ENCODE assay signal across 16 cellular contexts in genomic region chr11:116136987-116137674, GRCh38.
DNase-seq lines count a peak whose midpoint lies in the region; ATAC-seq and TF ChIP-seq lines count a peak whose summit lies in the region.
"Had no signal": no experiment of that assay in that cellular context is flagged by ENCODE, and none has a peak within 500 bp of the region (broad histone marks: within the 10 kb centered on the region; RNA-seq: fewer than 3 reads in every experiment).

No MANE protein-coding gene starts in this region.

- H3K4me2 ChIP-seq in mesendoderm (ENCODE audit: low read length), result no peak overlapping the region

- peak overlapping the region; percentile 51 for H3K56ac ChIP-seq in mesendoderm (ENCODE audit: low read length)

- no peak overlapping the region for H3K23ac ChIP-seq in mesendoderm (ENCODE audit: low read length)

- peaks cover 8% of the 10 kb centered on the region for H3K27me3 ChIP-seq in left ventricle myocardium inferior (ENCODE audit: low read depth)
- no peaks in the 10 kb centered on the region for H3K27me3 ChIP-seq in mesendoderm (ENCODE audit: insufficient read depth, low read length, poor library complexity)
- H3K27me3 ChIP-seq in vagina, result no peaks in the 10 kb centered on the region

- no peak overlapping the region for H3K18ac ChIP-seq in mesendoderm (ENCODE audit: low read length)

- H3K4me3 ChIP-seq in left ventricle myocardium inferior, result no peak overlapping the region
- H3K4me3 ChIP-seq in mesendoderm (ENCODE audit: low read length), result no peak overlapping the region
- no peak overlapping the region for H3K4me3 ChIP-seq in vagina

- H3K27ac ChIP-seq in left ventricle myocardium inferior (replicated peaks), result peak overlapping the region; percentile 33
- no peak overlapping the region for H3K27ac ChIP-seq in mesendoderm (ENCODE audit: low read depth, low read length)
- no peak overlapping the region for H3K27ac ChIP-seq in vagina
- H3K27ac ChIP-seq: C4-2B had no signal

- no peaks in the 10 kb centered on the region for H3K79me2 ChIP-seq in mesendoderm (ENCODE audit: control insufficient read depth, insufficient read depth, low read length)

- peak overlapping the region; percentile 49 for H2BK120ac ChIP-seq in mesendoderm (ENCODE audit: low read depth, low read length)

- intact Hi-C loops in left ventricle myocardium inferior (cut with micrococcal nuclease) (no loop called here), Right ventricle myocardium superior (cut with DNase I) (no loop called here), vagina (cut with DNase I) (no loop called here)

- no peak overlapping the region for H3K4ac ChIP-seq in mesendoderm (ENCODE audit: low read depth, low read length)

- no peak overlapping the region for H2AK5ac ChIP-seq in mesendoderm (ENCODE audit: low read length)

- H4K5ac ChIP-seq in mesendoderm (ENCODE audit: low read length), result no peak overlapping the region

- H3K9me3 ChIP-seq in left ventricle myocardium inferior (replicated peaks) (no peaks in the 10 kb centered on the region), vagina (no peaks in the 10 kb centered on the region)

- TF ChIP-seq CTCF in left ventricle myocardium inferior (IDR thresholded peaks at IDR 0.05; ENCODE audit: borderline replicate concordance), result no peak
- TF ChIP-seq CTCF in vagina (IDR thresholded peaks at IDR 0.05), result no peak

- no peaks in the 10 kb centered on the region for H3K79me1 ChIP-seq in mesendoderm (ENCODE audit: low read length)

- H3K36me3 ChIP-seq in left ventricle myocardium inferior, result no peaks in the 10 kb centered on the region
- no peaks in the 10 kb centered on the region for H3K36me3 ChIP-seq in mesendoderm (ENCODE audit: control insufficient read depth, insufficient read depth, low read length)
- no peaks in the 10 kb centered on the region for H3K36me3 ChIP-seq in vagina

- H4K8ac ChIP-seq in mesendoderm (ENCODE audit: low read depth, low read length), result no peak overlapping the region

- no peak for TF ChIP-seq POLR2A in vagina (IDR thresholded peaks at IDR 0.05)

- no peak overlapping the region for H2BK5ac ChIP-seq in mesendoderm (ENCODE audit: low read length)

- ATAC-seq in Right ventricle myocardium superior (ENCODE audit: poor library complexity) (no peak), GM18873 (IDR thresholded peaks at IDR 0.05; ENCODE audit: low FRiP score, unreplicated experiment) (no peak)
- ATAC-seq: CD8-positive, alpha-beta T cell had no signal

- H3K4me1 ChIP-seq in left ventricle myocardium inferior (peaks cover 25% of the 10 kb centered on the region), mesendoderm (ENCODE audit: control insufficient read depth, low read depth, low read length) (peaks cover 8% of the 10 kb centered on the region), vagina (no peaks in the 10 kb centered on the region)

- no peak for DNase-seq in left ventricle myocardium inferior
- DNase-seq in Right ventricle myocardium superior, result no peak
- DNase-seq in NCI-H526 treated with DMSO at 0.1 percent for 48 hours (lab: John Stamatoyannopoulos, UW), result peak; percentile 33
- no peak for DNase-seq in mesendoderm
- DNase-seq in vagina (ENCODE audit: extremely low spot score in 2 of 2), result peak; percentile 61 to 71
- no peak for DNase-seq in occipital lobe (lab: John Stamatoyannopoulos, UW)
- no peak for DNase-seq in NCI-H1694 (lab: John Stamatoyannopoulos, UW)
- DNase-seq: ACHN; CD8-positive, alpha-beta T cell; COR-L47; DND-41; GF-D8; HCEC 1CT; HFFc6 had no signal

- H2BK15ac ChIP-seq in mesendoderm (replicated peaks; ENCODE audit: low read depth), result no peak overlapping the region

- WGBS in mesendoderm (ENCODE audit: extremely low coverage, insufficient coverage, low lambda C conversion rate), result no CpG with 5 or more reads among the region's 9 CpGs

- H3K9ac ChIP-seq in mesendoderm (ENCODE audit: low read length), result no peak overlapping the region

Comparison
In these comparisons a context has a peak if more than half of its experiments do, and no peak if none do; other contexts are left out.
1. DNase-seq: peak in NCI-H526 treated with DMSO at 0.1 percent for 48 hours (single experiment) and vagina (2 of 2); none in left ventricle myocardium inferior (single experiment), Right ventricle myocardium superior (single experiment), mesendoderm (single experiment), occipital lobe (single experiment) and NCI-H1694 (single experiment).